In genomic region chr5:100900142-100900795, GRCh38 we compare ENCODE assay signal across 8 cellular contexts. TPM values are rescaled to one million over a fixed set of nuclear protein-coding genes. Genes with fewer than 3 reads are reported as not detected.
DNase-seq lines count a peak whose midpoint lies in the region; ATAC-seq, FAIRE-seq and TF ChIP-seq lines count a peak whose summit lies in the region.

No MANE protein-coding gene starts in this region.

- 30 to 60% methylated on average over 1 to 5 of the region's 19 CpGs for WGBS in gastroesophageal sphincter (ENCODE audit: low coverage in 1 of 2), 2 donors

- no peak for TF ChIP-seq EP300 in gastroesophageal sphincter (IDR thresholded peaks at IDR 0.05)

- FAIRE-seq in H54 (lab: Jason Lieb, UNC), result peak; percentile 11

- H3K36me3 ChIP-seq in gastroesophageal sphincter (no peaks in the 10 kb centered on the region), osteoblast (ENCODE audit: insufficient read depth, low read length) (no peaks in the 10 kb centered on the region)

- DNase-seq in GM03348 (ENCODE audit: low spot score), result peak; percentile 16
- DNase-seq in H54 (ENCODE audit: insufficient read length, low spot score), result no peak
- peak; percentile 13 for DNase-seq in NCI-H226
- peak; percentile 40 for DNase-seq in activated T-cell treated with anti-CD3 and anti-CD28 coated beads for 4 hours
- DNase-seq in osteoblast (ENCODE audit: insufficient read length, low spot score, missing footprints), result peak; percentile 62
- no peak for DNase-seq in NCI-H526 treated with DMSO at 0.1 percent for 48 hours (lab: John Stamatoyannopoulos, UW)
- no peak for DNase-seq in middle frontal gyrus (ENCODE audit: extremely low spot score, low spot score)

- peak in 1 of 4 experiments; percentile 34 for TF ChIP-seq CTCF in gastroesophageal sphincter (IDR thresholded peaks at IDR 0.05)
- no peak for TF ChIP-seq CTCF in osteoblast (IDR thresholded peaks at IDR 0.05; ENCODE audit: extremely low read depth, low read depth, low read length)

- no peak for ATAC-seq in gastroesophageal sphincter

- no peaks in the 10 kb centered on the region for H3K79me2 ChIP-seq in osteoblast (ENCODE audit: insufficient read depth, low read length)

- H3K4me1 ChIP-seq in gastroesophageal sphincter (peaks cover 0 to 14% (median 0%) of the 10 kb centered on the region in 3 donors), osteoblast (ENCODE audit: insufficient read depth, low read length) (peaks cover 31% of the 10 kb centered on the region)

- peak overlapping the region; percentile 40 to 50 for H3K4me3 ChIP-seq in gastroesophageal sphincter
- H3K4me3 ChIP-seq in osteoblast (ENCODE audit: insufficient read depth, low read length), result peak overlapping the region; percentile 75

- no peaks in the 10 kb centered on the region for H3K9me3 ChIP-seq in gastroesophageal sphincter
- no peaks in the 10 kb centered on the region for H3K9me3 ChIP-seq in osteoblast (ENCODE audit: low read depth, low read length)

- H2AFZ ChIP-seq in osteoblast (ENCODE audit: low read length), result peak overlapping the region; percentile 88

- TF ChIP-seq POLR2A in H54 (IDR thresholded peaks at IDR 0.05; ENCODE audit: low read depth, low read length) (no peak), gastroesophageal sphincter (IDR thresholded peaks at IDR 0.05) (no peak)

- H4K20me1 ChIP-seq in osteoblast (ENCODE audit: insufficient read depth, low read length), result no peaks in the 10 kb centered on the region

- H3K27ac ChIP-seq in gastroesophageal sphincter (peak overlapping the region in 3 of 4 donors; percentile 68 to 80 (median 72)), osteoblast (ENCODE audit: low read depth, low read length) (peak overlapping the region; percentile 59)

- peaks cover 53% of the 10 kb centered on the region for H3K27me3 ChIP-seq in gastroesophageal sphincter
- peaks cover 13% of the 10 kb centered on the region for H3K27me3 ChIP-seq in osteoblast (ENCODE audit: insufficient read depth, low read length)

- H3K4me2 ChIP-seq in osteoblast (ENCODE audit: insufficient read depth, low read length), result peak overlapping the region; percentile 86

RNA-seq across cellular contexts. Expression of gene ST8SIA4, which starts 2.8 kb away (rescaled TPM):
- total RNA-seq in gastroesophageal sphincter (1 to 10 TPM; 1.1 to 3.9 (median 2.9) TPM), osteoblast (1.4 and 1.8 TPM in 2 replicates)

Comparison
In these comparisons a context has a peak if more than half of its experiments do, and no peak if none do; other contexts are left out.
1. DNase-seq: peak in GM03348 (single experiment), NCI-H226 (single experiment), activated T-cell treated with anti-CD3 and anti-CD28 coated beads for 4 hours (single experiment) and osteoblast (single experiment); none in H54 (single experiment), NCI-H526 treated with DMSO at 0.1 percent for 48 hours (single experiment) and middle frontal gyrus (single experiment).